In the genomic region with DNA sequence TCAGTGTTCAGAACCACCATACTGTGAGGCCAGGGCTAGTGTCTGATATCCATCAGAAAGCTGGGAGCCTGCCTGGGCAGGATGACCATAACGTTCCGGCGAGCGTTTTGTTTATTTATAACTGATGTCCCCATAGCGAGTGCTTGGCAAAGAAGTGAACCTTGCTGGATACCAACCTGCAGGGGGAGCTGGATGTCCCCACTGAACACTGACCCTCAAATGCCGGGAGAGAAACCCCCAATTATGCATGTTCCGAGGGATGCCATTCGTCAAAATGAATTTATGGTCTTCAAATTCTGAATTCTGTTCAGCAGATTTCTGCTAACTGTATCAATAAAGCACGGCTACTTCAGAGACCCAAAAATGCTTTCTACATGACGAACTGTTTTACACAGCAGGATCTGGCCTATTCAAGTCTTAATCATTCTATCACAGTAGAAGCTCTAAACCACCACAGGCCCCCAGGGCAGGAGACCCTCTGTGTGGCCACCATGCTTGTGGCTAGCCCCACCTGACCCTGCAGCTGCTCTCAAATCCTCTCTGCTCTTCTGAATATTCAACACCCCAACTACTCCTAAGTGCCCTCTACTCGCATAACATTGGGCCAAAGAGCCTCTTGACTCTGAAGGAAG, we compare ENCODE assay signal across 1 cellular context.
TF ChIP-seq lines count a peak whose summit lies in the region.

No MANE protein-coding gene starts in this region.

TF ChIP-seq in K562, 482 proteins besides CTCF, POLR2A, EP300 and RAD21:
- TF ChIP-seq HNRNPUL1 (IDR thresholded peaks at IDR 0.05; ENCODE audit: low read length) (no peak), TEAD1 (CRISPR knock-in tag; IDR thresholded peaks at IDR 0.05) (0 out of 4 replicates have a peak, but pooled peaks of 1 of the 2 experiments have one; percentile 30), TEAD4 (IDR thresholded peaks at IDR 0.05; ENCODE audit: low read length) (peak; percentile 46), TEAD4 (CRISPR knock-in tag; IDR thresholded peaks at IDR 0.05; ENCODE audit: borderline replicate concordance) (no peak), FOXJ2 (tag; IDR thresholded peaks at IDR 0.05) (peak; percentile 85), SRSF7 (optimal IDR thresholded peaks at IDR 0.05; ENCODE audit: low read depth, low read length) (no peak), TCFL5 (CRISPR knock-in tag; conservative IDR thresholded peaks at IDR 0.05) (no peak), SMC3 (conservative IDR thresholded peaks at IDR 0.05; ENCODE audit: insufficient read depth, low read depth, low read length) (0 out of 2 replicates have a peak, but pooled peaks have one; percentile 25), ZNF717 (CRISPR knock-in tag; IDR thresholded peaks at IDR 0.05) (no peak), NFIC (IDR thresholded peaks at IDR 0.05) (peak; percentile 40; the same call in 1 of the 2 replicates), TEAD2 (tag; IDR thresholded peaks at IDR 0.05) (peak; percentile 75; the same call in 1 of the 2 replicates), RFX1 (IDR thresholded peaks at IDR 0.05) (peak; percentile 44), JUND (IDR thresholded peaks at IDR 0.05; ENCODE audit: borderline replicate concordance, low read depth, low read length) (0 out of 2 replicates have a peak, but pooled peaks have one; percentile 6), JUND (tag; IDR thresholded peaks at IDR 0.05; ENCODE audit: borderline replicate concordance, low read depth, low read length) (no peak), ZNF589 (CRISPR knock-in tag; IDR thresholded peaks at IDR 0.05; ENCODE audit: low read depth) (no peak), TSHZ1 (CRISPR knock-in tag; IDR thresholded peaks at IDR 0.05) (no peak), TBP (optimal IDR thresholded peaks at IDR 0.05; ENCODE audit: low read depth, low read length) (no peak), TAF7 (tag; IDR thresholded peaks at IDR 0.05) (no peak), FOXM1 (IDR thresholded peaks at IDR 0.05; ENCODE audit: low read depth) (no peak), FOXM1 (CRISPR knock-in tag; IDR thresholded peaks at IDR 0.05; ENCODE audit: low read depth) (no peak), NR4A1 (CRISPR knock-in tag; IDR thresholded peaks at IDR 0.05) (no peak), NR4A1 (tag; IDR thresholded peaks at IDR 0.05) (no peak)
- TF ChIP-seq, protein P1, sequence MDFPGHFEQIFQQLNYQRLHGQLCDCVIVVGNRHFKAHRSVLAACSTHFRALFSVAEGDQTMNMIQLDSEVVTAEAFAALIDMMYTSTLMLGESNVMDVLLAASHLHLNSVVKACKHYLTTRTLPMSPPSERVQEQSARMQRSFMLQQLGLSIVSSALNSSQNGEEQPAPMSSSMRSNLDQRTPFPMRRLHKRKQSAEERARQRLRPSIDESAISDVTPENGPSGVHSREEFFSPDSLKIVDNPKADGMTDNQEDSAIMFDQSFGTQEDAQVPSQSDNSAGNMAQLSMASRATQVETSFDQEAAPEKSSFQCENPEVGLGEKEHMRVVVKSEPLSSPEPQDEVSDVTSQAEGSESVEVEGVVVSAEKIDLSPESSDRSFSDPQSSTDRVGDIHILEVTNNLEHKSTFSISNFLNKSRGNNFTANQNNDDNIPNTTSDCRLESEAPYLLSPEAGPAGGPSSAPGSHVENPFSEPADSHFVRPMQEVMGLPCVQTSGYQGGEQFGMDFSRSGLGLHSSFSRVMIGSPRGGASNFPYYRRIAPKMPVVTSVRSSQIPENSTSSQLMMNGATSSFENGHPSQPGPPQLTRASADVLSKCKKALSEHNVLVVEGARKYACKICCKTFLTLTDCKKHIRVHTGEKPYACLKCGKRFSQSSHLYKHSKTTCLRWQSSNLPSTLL (IDR thresholded peaks at IDR 0.05): no peak
